8 cellular contexts compared by ENCODE assay signal in genomic region chr5:78269088-78269703, GRCh38. TPM values are rescaled to one million over a fixed set of nuclear protein-coding genes. Genes with fewer than 3 reads are reported as not detected.
DNase-seq lines count a peak whose midpoint lies in the region; ATAC-seq and TF ChIP-seq lines count a peak whose summit lies in the region.

No MANE protein-coding gene starts in this region.

- no peak overlapping the region for H2AFZ ChIP-seq in OCI-LY3 (ENCODE audit: low read depth, low read length)

- peaks cover 25% of the 10 kb centered on the region for H3K4me1 ChIP-seq in OCI-LY3 (ENCODE audit: low read length)
- peaks cover 12% of the 10 kb centered on the region in 2 donors for H3K4me1 ChIP-seq in thoracic aorta (ENCODE audit: control insufficient read depth in 1 of 2, low read depth in 2 of 2)

- H3K27ac ChIP-seq in OCI-LY3 (ENCODE audit: low read length): no peak overlapping the region; the same call in 1 of the 2 replicates
- H3K27ac ChIP-seq in thoracic aorta: no peak overlapping the region

- H3K36me3 ChIP-seq in OCI-LY3 (replicated peaks; ENCODE audit: low read depth, low read length) (no peaks in the 10 kb centered on the region), thoracic aorta (no peaks in the 10 kb centered on the region)

- H4K20me1 ChIP-seq in OCI-LY3 (ENCODE audit: insufficient read depth, low read length): peaks cover 9% of the 10 kb centered on the region

- H3K27me3 ChIP-seq in OCI-LY3 (ENCODE audit: low read depth, low read length) (no peaks in the 10 kb centered on the region), thoracic aorta (replicated peaks; ENCODE audit: insufficient read depth) (no peaks in the 10 kb centered on the region)

- no peak overlapping the region for H3K9ac ChIP-seq in OCI-LY3 (ENCODE audit: low read length)

- H3K4me2 ChIP-seq in OCI-LY3 (ENCODE audit: low read length): peak overlapping the region; percentile 58

- H3K4me3 ChIP-seq in OCI-LY3 (ENCODE audit: low read length) (no peak overlapping the region), fibroblast of mammary gland (ENCODE audit: control insufficient read depth, low read depth, low read length) (no peak overlapping the region), thoracic aorta (no peak overlapping the region)

- H3K79me2 ChIP-seq in OCI-LY3 (ENCODE audit: low read length): peaks cover 2% of the 10 kb centered on the region; the same call in 1 of the 2 replicates

- peak; percentile 55 for TF ChIP-seq CTCF in OCI-LY3 (IDR thresholded peaks at IDR 0.05; ENCODE audit: low read depth, low read length)
- peak; percentile 41 for TF ChIP-seq CTCF in fibroblast of mammary gland (conservative IDR thresholded peaks at IDR 0.05; ENCODE audit: control insufficient read depth, insufficient read depth, low read depth, low read length)
- TF ChIP-seq CTCF in thoracic aorta (IDR thresholded peaks at IDR 0.05): peak; percentile 42

- ATAC-seq in thoracic aorta (ENCODE audit: insufficient number of reproducible peaks, low FRiP score, low read depth): no peak
- ATAC-seq in GM18511 (IDR thresholded peaks at IDR 0.05; ENCODE audit: unreplicated experiment): no peak
- no peak for ATAC-seq in HG03159 (IDR thresholded peaks at IDR 0.05; ENCODE audit: unreplicated experiment)

- DNase-seq in SIG-M5 treated with dmso at 0.1 percent for 504 hours (lab: John Stamatoyannopoulos, UW; ENCODE audit: unreplicated experiment) (peak; percentile 26), SIG-M5 (lab: John Stamatoyannopoulos, UW) (no peak), fibroblast of mammary gland (ENCODE audit: low read depth) (no peak), thoracic aorta (ENCODE audit: low spot score) (no peak), midbrain (lab: John Stamatoyannopoulos, UW) (no peak)

- H3K9me3 ChIP-seq in OCI-LY3 (ENCODE audit: insufficient read depth, low read length) (no peaks in the 10 kb centered on the region), thoracic aorta (no peaks in the 10 kb centered on the region)

RNA-seq across cellular contexts. Expression of gene AP3B1, which starts 25.3 kb away (rescaled TPM):
- total RNA-seq in thoracic aorta: 10 to 100 TPM; 50.4 to 52.6 TPM
